ENCODE assay signal across 2 cellular contexts in the genomic region with DNA sequence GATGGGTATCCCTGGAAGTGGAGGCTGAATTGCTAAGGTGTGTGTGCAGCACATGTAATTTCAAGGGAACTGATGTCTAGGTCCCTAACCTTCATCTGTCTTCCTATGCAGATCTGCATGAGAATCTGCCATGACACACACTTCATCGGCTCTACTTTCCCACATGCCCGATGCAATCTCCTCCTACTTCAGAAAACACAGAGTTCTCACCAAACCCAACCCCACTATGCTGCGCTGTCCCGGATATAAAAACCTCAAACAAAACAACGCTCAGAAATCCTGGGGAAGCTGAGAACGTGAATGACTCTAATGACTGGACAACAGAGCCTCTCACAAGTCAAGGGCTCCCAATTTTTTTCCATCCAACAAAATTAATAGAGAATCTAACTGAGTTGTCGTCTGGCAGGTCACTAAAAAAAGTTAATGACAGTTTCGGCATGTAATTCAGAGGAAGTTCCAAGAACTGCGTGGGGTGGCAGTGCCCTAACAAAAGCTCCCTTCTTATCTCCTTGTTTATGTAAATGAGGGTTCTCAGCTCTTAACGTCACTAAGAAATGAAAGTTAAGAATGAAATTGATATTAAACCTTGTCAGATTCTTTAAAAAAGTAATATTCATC.
TF ChIP-seq lines count a peak whose summit lies in the region.

No MANE protein-coding gene starts in this region.

TF ChIP-seq in HEK293, 187 proteins besides CTCF, POLR2A, EP300 and RAD21 (continued from another document and continues in another):
- TF ChIP-seq ZNF658 (tag by site-specific recombination; IDR thresholded peaks at IDR 0.05) (no peak), ZBTB11 (tag by site-specific recombination; conservative IDR thresholded peaks at IDR 0.05; ENCODE audit: low read depth) (no peak), ZBTB17 (tag by site-specific recombination; IDR thresholded peaks at IDR 0.05) (peak; percentile 39; the same call in 1 of the 2 replicates), ZNF560 (tag by site-specific recombination; IDR thresholded peaks at IDR 0.05; ENCODE audit: borderline replicate concordance) (no peak), ZNF600 (tag by site-specific recombination; IDR thresholded peaks at IDR 0.05) (peak; percentile 58; the same call in 1 of the 2 replicates), SP2 (tag by site-specific recombination; IDR thresholded peaks at IDR 0.05) (no peak), FEZF1 (tag by site-specific recombination; IDR thresholded peaks at IDR 0.05) (no peak), KLF7 (tag by site-specific recombination; IDR thresholded peaks at IDR 0.05; ENCODE audit: borderline replicate concordance) (no peak), AEBP2 (tag by site-specific recombination; IDR thresholded peaks at IDR 0.05; ENCODE audit: borderline replicate concordance) (no peak), SETDB1 (IDR thresholded peaks at IDR 0.05; ENCODE audit: insufficient read length, low read length) (no peak), HOXC10 (CRISPR knock-in tag; IDR thresholded peaks at IDR 0.05) (no peak), ZNF610 (tag by site-specific recombination; IDR thresholded peaks at IDR 0.05; ENCODE audit: borderline replicate concordance) (no peak), REPIN1 (tag by site-specific recombination; IDR thresholded peaks at IDR 0.05; ENCODE audit: low read depth) (no peak), ZNF664 (tag by site-specific recombination; IDR thresholded peaks at IDR 0.05) (no peak), ZNF341 (tag by site-specific recombination; IDR thresholded peaks at IDR 0.05; ENCODE audit: low read depth) (no peak), OSR2 (tag by site-specific recombination; IDR thresholded peaks at IDR 0.05) (no peak), ZNF10 (tag by site-specific recombination; IDR thresholded peaks at IDR 0.05) (no peak), ZNF561 (tag by site-specific recombination; IDR thresholded peaks at IDR 0.05; ENCODE audit: borderline replicate concordance) (no peak), ZBTB48 (tag by site-specific recombination; IDR thresholded peaks at IDR 0.05) (peak; percentile 97), ZNF837 (tag by site-specific recombination; IDR thresholded peaks at IDR 0.05) (no peak)
- TF ChIP-seq, protein P1, sequence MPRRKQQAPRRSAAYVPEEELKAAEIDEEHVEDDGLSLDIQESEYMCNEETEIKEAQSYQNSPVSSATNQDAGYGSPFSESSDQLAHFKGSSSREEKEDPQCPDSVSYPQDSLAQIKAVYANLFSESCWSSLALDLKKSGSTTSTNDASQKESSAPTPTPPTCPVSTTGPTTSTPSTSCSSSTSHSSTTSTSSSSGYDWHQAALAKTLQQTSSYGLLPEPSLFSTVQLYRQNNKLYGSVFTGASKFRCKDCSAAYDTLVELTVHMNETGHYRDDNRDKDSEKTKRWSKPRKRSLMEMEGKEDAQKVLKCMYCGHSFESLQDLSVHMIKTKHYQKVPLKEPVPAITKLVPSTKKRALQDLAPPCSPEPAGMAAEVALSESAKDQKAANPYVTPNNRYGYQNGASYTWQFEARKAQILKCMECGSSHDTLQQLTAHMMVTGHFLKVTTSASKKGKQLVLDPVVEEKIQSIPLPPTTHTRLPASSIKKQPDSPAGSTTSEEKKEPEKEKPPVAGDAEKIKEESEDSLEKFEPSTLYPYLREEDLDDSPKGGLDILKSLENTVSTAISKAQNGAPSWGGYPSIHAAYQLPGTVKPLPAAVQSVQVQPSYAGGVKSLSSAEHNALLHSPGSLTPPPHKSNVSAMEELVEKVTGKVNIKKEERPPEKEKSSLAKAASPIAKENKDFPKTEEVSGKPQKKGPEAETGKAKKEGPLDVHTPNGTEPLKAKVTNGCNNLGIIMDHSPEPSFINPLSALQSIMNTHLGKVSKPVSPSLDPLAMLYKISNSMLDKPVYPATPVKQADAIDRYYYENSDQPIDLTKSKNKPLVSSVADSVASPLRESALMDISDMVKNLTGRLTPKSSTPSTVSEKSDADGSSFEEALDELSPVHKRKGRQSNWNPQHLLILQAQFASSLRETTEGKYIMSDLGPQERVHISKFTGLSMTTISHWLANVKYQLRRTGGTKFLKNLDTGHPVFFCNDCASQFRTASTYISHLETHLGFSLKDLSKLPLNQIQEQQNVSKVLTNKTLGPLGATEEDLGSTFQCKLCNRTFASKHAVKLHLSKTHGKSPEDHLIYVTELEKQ (tag by site-specific recombination; IDR thresholded peaks at IDR 0.05; ENCODE audit: borderline replicate concordance) = no peak

TF ChIP-seq in SK-N-SH treated with all-trans-retinoic acid at 6 μM for 48 hours, 23 proteins besides CTCF, POLR2A, EP300 and RAD21 (continued from another document):
- TF ChIP-seq, protein P2, sequence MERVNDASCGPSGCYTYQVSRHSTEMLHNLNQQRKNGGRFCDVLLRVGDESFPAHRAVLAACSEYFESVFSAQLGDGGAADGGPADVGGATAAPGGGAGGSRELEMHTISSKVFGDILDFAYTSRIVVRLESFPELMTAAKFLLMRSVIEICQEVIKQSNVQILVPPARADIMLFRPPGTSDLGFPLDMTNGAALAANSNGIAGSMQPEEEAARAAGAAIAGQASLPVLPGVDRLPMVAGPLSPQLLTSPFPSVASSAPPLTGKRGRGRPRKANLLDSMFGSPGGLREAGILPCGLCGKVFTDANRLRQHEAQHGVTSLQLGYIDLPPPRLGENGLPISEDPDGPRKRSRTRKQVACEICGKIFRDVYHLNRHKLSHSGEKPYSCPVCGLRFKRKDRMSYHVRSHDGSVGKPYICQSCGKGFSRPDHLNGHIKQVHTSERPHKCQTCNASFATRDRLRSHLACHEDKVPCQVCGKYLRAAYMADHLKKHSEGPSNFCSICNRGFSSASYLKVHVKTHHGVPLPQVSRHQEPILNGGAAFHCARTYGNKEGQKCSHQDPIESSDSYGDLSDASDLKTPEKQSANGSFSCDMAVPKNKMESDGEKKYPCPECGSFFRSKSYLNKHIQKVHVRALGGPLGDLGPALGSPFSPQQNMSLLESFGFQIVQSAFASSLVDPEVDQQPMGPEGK (CRISPR knock-in tag; IDR thresholded peaks at IDR 0.05; ENCODE audit: borderline replicate concordance) = no peak
- TF ChIP-seq, protein P3, sequence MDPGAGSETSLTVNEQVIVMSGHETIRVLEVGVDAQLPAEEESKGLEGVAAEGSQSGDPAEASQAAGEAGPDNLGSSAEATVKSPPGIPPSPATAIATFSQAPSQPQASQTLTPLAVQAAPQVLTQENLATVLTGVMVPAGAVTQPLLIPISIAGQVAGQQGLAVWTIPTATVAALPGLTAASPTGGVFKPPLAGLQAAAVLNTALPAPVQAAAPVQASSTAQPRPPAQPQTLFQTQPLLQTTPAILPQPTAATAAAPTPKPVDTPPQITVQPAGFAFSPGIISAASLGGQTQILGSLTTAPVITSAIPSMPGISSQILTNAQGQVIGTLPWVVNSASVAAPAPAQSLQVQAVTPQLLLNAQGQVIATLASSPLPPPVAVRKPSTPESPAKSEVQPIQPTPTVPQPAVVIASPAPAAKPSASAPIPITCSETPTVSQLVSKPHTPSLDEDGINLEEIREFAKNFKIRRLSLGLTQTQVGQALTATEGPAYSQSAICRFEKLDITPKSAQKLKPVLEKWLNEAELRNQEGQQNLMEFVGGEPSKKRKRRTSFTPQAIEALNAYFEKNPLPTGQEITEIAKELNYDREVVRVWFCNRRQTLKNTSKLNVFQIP (CRISPR knock-in tag; IDR thresholded peaks at IDR 0.05; ENCODE audit: borderline replicate concordance, low read depth) = no peak
- no peak for TF ChIP-seq ZNF70 (CRISPR knock-in tag; IDR thresholded peaks at IDR 0.05)
- TF ChIP-seq SNAI2 (CRISPR knock-in tag; IDR thresholded peaks at IDR 0.05) = no peak
- no peak for TF ChIP-seq ZNF565 (CRISPR knock-in tag; conservative IDR thresholded peaks at IDR 0.05; ENCODE audit: low read depth)
